In the genomic region with DNA sequence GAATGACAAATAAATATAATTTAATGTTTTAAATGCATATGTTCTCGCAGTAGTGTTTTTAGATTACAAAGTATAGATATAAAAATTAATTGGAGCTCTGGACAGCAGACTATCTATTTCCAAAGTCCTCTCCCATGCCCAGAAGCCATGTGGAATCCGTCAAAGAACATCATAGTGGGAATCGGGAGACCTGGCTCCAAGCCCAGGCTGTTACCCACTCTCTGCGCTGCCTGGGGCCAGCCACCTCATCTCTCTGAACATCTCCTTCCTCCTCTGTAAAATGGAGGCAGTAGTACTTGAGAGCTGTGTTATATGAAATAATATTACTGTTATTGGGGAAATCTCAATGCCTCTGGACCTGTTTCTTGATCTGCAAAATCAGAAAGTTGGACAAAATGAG, we compare ENCODE assay signal across 16 cellular contexts.
"Had no signal": no experiment of that assay in that cellular context is flagged by ENCODE, and none has a peak within 500 bp of the region (broad histone marks: within the 10 kb centered on the region; RNA-seq: fewer than 3 reads in every experiment).

No MANE protein-coding gene starts in this region.

- H3K27ac Mint-ChIP-seq: activated CD8-positive, alpha-beta memory T cell treated with anti-CD3 and anti-CD28 coated beads, Interleukin-2, amount 10 ng/mL, durations not matched to agents 7 days and 5 days; activated naive CD4-positive, alpha-beta T cell treated with anti-CD3 and anti-CD28 coated beads, Interleukin-2, amount 10 ng/mL, durations not matched to agents 7 days and 5 days; activated T-helper 2 cell treated with anti-CD3 and anti-CD28 coated beads, Interferon-gamma antibody, Interleukin-2, Interleukin-4, amounts not matched to agents 10 μg/mL and 5 μg/mL and 100 μg/mL, durations not matched to agents 14 hours and 24 hours and 36 hours; naive B cell; T-helper 1 cell treated with Interleukin-12 subunit alpha and Interleukin-12 subunit beta and Interleukin-4 antibody, amounts not matched to agents 30 μg/mL and 1 μg/mL, for 36 hours had no signal

- ATAC-seq: activated CD8-positive, alpha-beta memory T cell treated with anti-CD3 and anti-CD28 coated beads, Interleukin-2, amount 10 ng/mL, durations not matched to agents 7 days and 5 days; esophagus mucosa; left colon; pancreas had no signal

- H3K27ac ChIP-seq: cardiac muscle cell, pancreas, sigmoid colon, spleen, WERI-Rb-1 had no signal

- H3K4me1 ChIP-seq: pancreas, sigmoid colon, spleen had no signal

- H3K36me3 ChIP-seq: cardiac muscle cell, pancreas, sigmoid colon, spleen, WERI-Rb-1 had no signal

- H3K4me1 Mint-ChIP-seq: activated CD8-positive, alpha-beta memory T cell treated with anti-CD3 and anti-CD28 coated beads, Interleukin-2, amount 10 ng/mL, durations not matched to agents 7 days and 5 days; activated naive CD4-positive, alpha-beta T cell treated with anti-CD3 and anti-CD28 coated beads, Interleukin-2, amount 10 ng/mL, durations not matched to agents 7 days and 5 days; naive B cell had no signal

- H3K27me3 ChIP-seq: cardiac muscle cell, pancreas, sigmoid colon, spleen had no signal

- H3K9me3 Mint-ChIP-seq: activated naive CD4-positive, alpha-beta T cell treated with anti-CD3 and anti-CD28 coated beads, Interleukin-2, amount 10 ng/mL, durations not matched to agents 7 days and 5 days; activated T-helper 2 cell treated with anti-CD3 and anti-CD28 coated beads, Interferon-gamma antibody, Interleukin-2, Interleukin-4, amounts not matched to agents 10 μg/mL and 5 μg/mL and 100 μg/mL, durations not matched to agents 14 hours and 24 hours and 36 hours; naive B cell; T-helper 1 cell treated with Interleukin-12 subunit alpha and Interleukin-12 subunit beta and Interleukin-4 antibody, amounts not matched to agents 30 μg/mL and 1 μg/mL, for 36 hours had no signal

- H3K4me3 Mint-ChIP-seq: activated CD8-positive, alpha-beta memory T cell treated with anti-CD3 and anti-CD28 coated beads, Interleukin-2, amount 10 ng/mL, durations not matched to agents 7 days and 5 days; activated naive CD4-positive, alpha-beta T cell treated with anti-CD3 and anti-CD28 coated beads, Interleukin-2, amount 10 ng/mL, durations not matched to agents 7 days and 5 days; naive B cell; T-helper 1 cell treated with Interleukin-12 subunit alpha and Interleukin-12 subunit beta and Interleukin-4 antibody, amounts not matched to agents 30 μg/mL and 1 μg/mL, for 36 hours had no signal

- H3K36me3 Mint-ChIP-seq: activated CD8-positive, alpha-beta memory T cell treated with anti-CD3 and anti-CD28 coated beads, Interleukin-2, amount 10 ng/mL, durations not matched to agents 7 days and 5 days; activated naive CD4-positive, alpha-beta T cell treated with anti-CD3 and anti-CD28 coated beads, Interleukin-2, amount 10 ng/mL, durations not matched to agents 7 days and 5 days; naive B cell had no signal

- DNase-seq: activated CD4-positive, alpha-beta T cell treated with anti-CD3 and anti-CD28 coated beads, Interleukin-2, amount 50 U/mL, for 48 hours; activated CD8-positive, alpha-beta memory T cell treated with anti-CD3 and anti-CD28 coated beads, Interleukin-2, amount 10 ng/mL, durations not matched to agents 7 days and 5 days; activated naive CD4-positive, alpha-beta T cell treated with anti-CD3 and anti-CD28 coated beads, Interleukin-2, amount 10 ng/mL, durations not matched to agents 7 days and 5 days; activated T-cell treated with anti-CD3 and anti-CD28 coated beads, Interleukin-2, amount 50 U/mL, for 1 hour; head of caudate nucleus; left colon; naive B cell; pancreas; sigmoid colon; spleen; WERI-Rb-1 had no signal

- H3K9me3 ChIP-seq: pancreas, sigmoid colon, spleen had no signal

- H3K4me3 ChIP-seq: cardiac muscle cell, lung, pancreas, sigmoid colon, spleen had no signal
